ENCODE assay signal across 1 cellular context in the genomic region with DNA sequence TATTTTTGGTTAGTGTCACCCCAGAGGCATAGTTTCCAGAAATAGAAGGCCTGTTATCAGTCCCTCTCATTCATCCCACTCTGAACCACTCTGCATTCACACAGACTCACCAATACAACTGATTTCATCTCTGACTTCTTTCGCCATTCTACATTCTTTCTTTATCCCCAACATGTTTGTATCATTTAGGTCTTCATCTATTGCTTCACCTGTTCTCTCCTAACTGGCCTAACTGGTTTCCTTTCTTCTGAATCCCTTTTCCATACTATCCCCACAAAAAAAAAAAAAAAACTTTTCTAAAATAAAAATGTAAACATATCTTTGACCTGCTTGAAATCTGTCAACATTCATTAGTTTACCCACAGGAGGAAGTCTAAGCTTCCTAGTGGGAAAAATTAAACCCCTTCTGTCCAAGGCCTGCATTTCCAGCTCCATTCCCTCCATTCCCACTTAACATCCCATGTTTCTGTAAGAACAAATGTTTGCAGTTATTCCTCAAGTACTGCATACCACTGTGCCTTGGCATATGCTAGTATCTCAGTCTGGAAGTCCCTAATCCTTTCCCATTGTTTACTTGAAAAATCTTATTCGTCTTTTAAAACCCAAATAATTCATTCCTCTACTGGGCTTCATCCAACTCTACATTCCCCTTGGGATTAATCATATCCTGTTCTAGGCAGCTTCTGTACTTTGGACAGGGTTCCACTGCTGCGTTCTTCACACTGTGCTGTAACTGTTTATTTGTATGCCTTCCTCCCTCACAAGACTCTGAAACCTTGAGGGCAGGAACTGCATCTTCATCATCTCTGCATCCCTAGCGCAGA.
TF ChIP-seq lines count a peak whose summit lies in the region.

No MANE protein-coding gene starts in this region.

TF ChIP-seq in HepG2, 621 proteins besides CTCF, POLR2A, EP300 and RAD21 (continued from another document and continues in another):
- TF ChIP-seq, protein P1, sequence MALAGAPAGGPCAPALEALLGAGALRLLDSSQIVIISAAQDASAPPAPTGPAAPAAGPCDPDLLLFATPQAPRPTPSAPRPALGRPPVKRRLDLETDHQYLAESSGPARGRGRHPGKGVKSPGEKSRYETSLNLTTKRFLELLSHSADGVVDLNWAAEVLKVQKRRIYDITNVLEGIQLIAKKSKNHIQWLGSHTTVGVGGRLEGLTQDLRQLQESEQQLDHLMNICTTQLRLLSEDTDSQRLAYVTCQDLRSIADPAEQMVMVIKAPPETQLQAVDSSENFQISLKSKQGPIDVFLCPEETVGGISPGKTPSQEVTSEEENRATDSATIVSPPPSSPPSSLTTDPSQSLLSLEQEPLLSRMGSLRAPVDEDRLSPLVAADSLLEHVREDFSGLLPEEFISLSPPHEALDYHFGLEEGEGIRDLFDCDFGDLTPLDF (CRISPR knock-in tag; IDR thresholded peaks at IDR 0.05): peak; percentile 46; the same call in 1 of the 2 replicates
- TF ChIP-seq ZMAT3 (CRISPR knock-in tag; conservative IDR thresholded peaks at IDR 0.05): no peak
- no peak for TF ChIP-seq ZXDC (CRISPR knock-in tag; IDR thresholded peaks at IDR 0.05)
- TF ChIP-seq ZNF772 (CRISPR knock-in tag; IDR thresholded peaks at IDR 0.05): peak; percentile 55; the same call in 1 of the 2 replicates
- TF ChIP-seq ZNF746 (CRISPR knock-in tag; IDR thresholded peaks at IDR 0.05): no peak
- TF ChIP-seq SRSF9 (IDR thresholded peaks at IDR 0.05; ENCODE audit: borderline replicate concordance, insufficient read depth, low read depth, low read length, poor library complexity, severe bottlenecking): no peak
- no peak for TF ChIP-seq KMT2A (CRISPR knock-in tag; IDR thresholded peaks at IDR 0.05)
- peak; percentile 46 for TF ChIP-seq SAP130 (CRISPR knock-in tag; IDR thresholded peaks at IDR 0.05; ENCODE audit: low read depth)
- TF ChIP-seq EED (CRISPR knock-in tag; IDR thresholded peaks at IDR 0.05): no peak
- no peak for TF ChIP-seq ZNF343 (CRISPR knock-in tag; IDR thresholded peaks at IDR 0.05)
- no peak for TF ChIP-seq ERF (CRISPR knock-in tag; IDR thresholded peaks at IDR 0.05)
- TF ChIP-seq RNF219 (CRISPR knock-in tag; IDR thresholded peaks at IDR 0.05): no peak
- peak; percentile 20; the same call in 1 of the 2 replicates for TF ChIP-seq GATAD1 (CRISPR knock-in tag; IDR thresholded peaks at IDR 0.05)
- TF ChIP-seq ZNF484 (CRISPR knock-in tag; IDR thresholded peaks at IDR 0.05; ENCODE audit: borderline replicate concordance, low read depth): no peak
- no peak for TF ChIP-seq NR2F6 (IDR thresholded peaks at IDR 0.05)
- no peak; the same call in 1 of the 2 replicates for TF ChIP-seq NR2F6 (CRISPR knock-in tag; IDR thresholded peaks at IDR 0.05)
- peak; percentile 13; the same call in 1 of the 2 replicates for TF ChIP-seq GABPB1 (CRISPR knock-in tag; IDR thresholded peaks at IDR 0.05)
- no peak for TF ChIP-seq SNAPC4 (CRISPR knock-in tag; IDR thresholded peaks at IDR 0.05)
- TF ChIP-seq ZMYM4 (CRISPR knock-in tag; IDR thresholded peaks at IDR 0.05): peak; percentile 48; the same call in 1 of the 2 replicates
- TF ChIP-seq, protein P2, sequence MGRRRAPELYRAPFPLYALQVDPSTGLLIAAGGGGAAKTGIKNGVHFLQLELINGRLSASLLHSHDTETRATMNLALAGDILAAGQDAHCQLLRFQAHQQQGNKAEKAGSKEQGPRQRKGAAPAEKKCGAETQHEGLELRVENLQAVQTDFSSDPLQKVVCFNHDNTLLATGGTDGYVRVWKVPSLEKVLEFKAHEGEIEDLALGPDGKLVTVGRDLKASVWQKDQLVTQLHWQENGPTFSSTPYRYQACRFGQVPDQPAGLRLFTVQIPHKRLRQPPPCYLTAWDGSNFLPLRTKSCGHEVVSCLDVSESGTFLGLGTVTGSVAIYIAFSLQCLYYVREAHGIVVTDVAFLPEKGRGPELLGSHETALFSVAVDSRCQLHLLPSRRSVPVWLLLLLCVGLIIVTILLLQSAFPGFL (CRISPR knock-in tag; IDR thresholded peaks at IDR 0.05): no peak
- TF ChIP-seq MIER2 (CRISPR knock-in tag; IDR thresholded peaks at IDR 0.05): no peak
- TF ChIP-seq, protein P3, sequence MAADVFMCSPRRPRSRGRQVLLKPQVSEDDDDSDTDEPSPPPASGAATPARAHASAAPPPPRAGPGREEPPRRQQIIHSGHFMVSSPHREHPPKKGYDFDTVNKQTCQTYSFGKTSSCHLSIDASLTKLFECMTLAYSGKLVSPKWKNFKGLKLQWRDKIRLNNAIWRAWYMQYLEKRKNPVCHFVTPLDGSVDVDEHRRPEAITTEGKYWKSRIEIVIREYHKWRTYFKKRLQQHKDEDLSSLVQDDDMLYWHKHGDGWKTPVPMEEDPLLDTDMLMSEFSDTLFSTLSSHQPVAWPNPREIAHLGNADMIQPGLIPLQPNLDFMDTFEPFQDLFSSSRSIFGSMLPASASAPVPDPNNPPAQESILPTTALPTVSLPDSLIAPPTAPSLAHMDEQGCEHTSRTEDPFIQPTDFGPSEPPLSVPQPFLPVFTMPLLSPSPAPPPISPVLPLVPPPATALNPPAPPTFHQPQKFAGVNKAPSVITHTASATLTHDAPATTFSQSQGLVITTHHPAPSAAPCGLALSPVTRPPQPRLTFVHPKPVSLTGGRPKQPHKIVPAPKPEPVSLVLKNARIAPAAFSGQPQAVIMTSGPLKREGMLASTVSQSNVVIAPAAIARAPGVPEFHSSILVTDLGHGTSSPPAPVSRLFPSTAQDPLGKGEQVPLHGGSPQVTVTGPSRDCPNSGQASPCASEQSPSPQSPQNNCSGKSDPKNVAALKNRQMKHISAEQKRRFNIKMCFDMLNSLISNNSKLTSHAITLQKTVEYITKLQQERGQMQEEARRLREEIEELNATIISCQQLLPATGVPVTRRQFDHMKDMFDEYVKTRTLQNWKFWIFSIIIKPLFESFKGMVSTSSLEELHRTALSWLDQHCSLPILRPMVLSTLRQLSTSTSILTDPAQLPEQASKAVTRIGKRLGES (CRISPR knock-in tag; IDR thresholded peaks at IDR 0.05; ENCODE audit: borderline replicate concordance): no peak
- TF ChIP-seq, protein P4, sequence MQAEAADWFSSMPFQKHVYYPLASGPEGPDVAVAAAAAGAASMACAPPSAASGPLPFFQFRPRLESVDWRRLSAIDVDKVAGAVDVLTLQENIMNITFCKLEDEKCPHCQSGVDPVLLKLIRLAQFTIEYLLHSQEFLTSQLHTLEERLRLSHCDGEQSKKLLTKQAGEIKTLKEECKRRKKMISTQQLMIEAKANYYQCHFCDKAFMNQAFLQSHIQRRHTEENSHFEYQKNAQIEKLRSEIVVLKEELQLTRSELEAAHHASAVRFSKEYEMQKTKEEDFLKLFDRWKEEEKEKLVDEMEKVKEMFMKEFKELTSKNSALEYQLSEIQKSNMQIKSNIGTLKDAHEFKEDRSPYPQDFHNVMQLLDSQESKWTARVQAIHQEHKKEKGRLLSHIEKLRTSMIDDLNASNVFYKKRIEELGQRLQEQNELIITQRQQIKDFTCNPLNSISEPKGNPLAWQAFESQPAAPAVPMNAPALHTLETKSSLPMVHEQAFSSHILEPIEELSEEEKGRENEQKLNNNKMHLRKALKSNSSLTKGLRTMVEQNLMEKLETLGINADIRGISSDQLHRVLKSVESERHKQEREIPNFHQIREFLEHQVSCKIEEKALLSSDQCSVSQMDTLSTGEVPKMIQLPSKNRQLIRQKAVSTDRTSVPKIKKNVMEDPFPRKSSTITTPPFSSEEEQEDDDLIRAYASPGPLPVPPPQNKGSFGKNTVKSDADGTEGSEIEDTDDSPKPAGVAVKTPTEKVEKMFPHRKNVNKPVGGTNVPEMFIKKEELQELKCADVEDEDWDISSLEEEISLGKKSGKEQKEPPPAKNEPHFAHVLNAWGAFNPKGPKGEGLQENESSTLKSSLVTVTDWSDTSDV (CRISPR knock-in tag; IDR thresholded peaks at IDR 0.05): no peak
- TF ChIP-seq ZBTB42 (CRISPR knock-in tag; IDR thresholded peaks at IDR 0.05): no peak
- no peak for TF ChIP-seq ZSCAN20 (CRISPR knock-in tag; IDR thresholded peaks at IDR 0.05; ENCODE audit: borderline replicate concordance)
- TF ChIP-seq ZNF597 (CRISPR knock-in tag; IDR thresholded peaks at IDR 0.05): no peak
- no peak for TF ChIP-seq DNMT1 (CRISPR knock-in tag; IDR thresholded peaks at IDR 0.05)
- no peak for TF ChIP-seq ZNF605 (CRISPR knock-in tag; IDR thresholded peaks at IDR 0.05)
- no peak for TF ChIP-seq ZNF83 (CRISPR knock-in tag; IDR thresholded peaks at IDR 0.05; ENCODE audit: borderline replicate concordance)
